ENCODE assay signal across 1 cellular context in genomic region chr1:10561955-10562354, GRCh38.
TF ChIP-seq lines count a peak whose summit lies in the region.

No MANE protein-coding gene starts in this region.

TF ChIP-seq in HCT116, 20 proteins besides CTCF, POLR2A, EP300 and RAD21 (continued from another document):
- TF ChIP-seq REST (IDR thresholded peaks at IDR 0.05; ENCODE audit: low read depth) = no peak
- no peak for TF ChIP-seq YY1 (IDR thresholded peaks at IDR 0.05; ENCODE audit: extremely low read depth, insufficient replicate concordance, low read depth, low read length)
- no peak for TF ChIP-seq TCF7L2 (IDR thresholded peaks at IDR 0.05; ENCODE audit: borderline replicate concordance, extremely low read depth, insufficient read depth, insufficient read length)
- TF ChIP-seq SP1 (IDR thresholded peaks at IDR 0.05; ENCODE audit: low read depth) = no peak
TF ChIP-seq in HCT116: peak in this region for 0.
